1 cellular context compared by ENCODE assay signal in genomic region chr1:65992160-65993046, GRCh38.
A peak's percentile ranks its signal among the peaks of the same experiment; 100 is the strongest.
TF ChIP-seq lines count a peak whose summit lies in the region.

No MANE protein-coding gene starts in this region.

TF ChIP-seq in SK-N-SH, 30 proteins besides CTCF, POLR2A, EP300 and RAD21 (continued from another document):
- TF ChIP-seq NRF1 (IDR thresholded peaks at IDR 0.05; ENCODE audit: low read depth, low read length), result no peak
- TF ChIP-seq JUND (IDR thresholded peaks at IDR 0.05), result no peak
- TF ChIP-seq TAF1 (IDR thresholded peaks at IDR 0.05; ENCODE audit: borderline replicate concordance, low read depth, low read length), result no peak
- no peak for TF ChIP-seq USF1 (IDR thresholded peaks at IDR 0.05; ENCODE audit: borderline replicate concordance, low read depth)
- no peak for TF ChIP-seq USF2 (IDR thresholded peaks at IDR 0.05; ENCODE audit: borderline replicate concordance, low read depth, low read length)
- no peak for TF ChIP-seq NFIC (IDR thresholded peaks at IDR 0.05; ENCODE audit: borderline replicate concordance)
- TF ChIP-seq SIN3A (IDR thresholded peaks at IDR 0.05; ENCODE audit: borderline replicate concordance, low read depth, low read length), result 0 out of 2 replicates have a peak, but pooled peaks have one; percentile 21
- 0 out of 2 replicates have a peak, but pooled peaks have one; percentile 8 for TF ChIP-seq GATA2 (CRISPR knock-in tag; IDR thresholded peaks at IDR 0.05)
- TF ChIP-seq MAX (IDR thresholded peaks at IDR 0.05; ENCODE audit: low read depth), result no peak; the same call in 1 of the 2 replicates
- TF ChIP-seq MXI1 (IDR thresholded peaks at IDR 0.05; ENCODE audit: low read depth, low read length), result peak; percentile 85; the same call in 1 of the 2 replicates
